ENCODE assay signal across 9 cellular contexts in the genomic region with DNA sequence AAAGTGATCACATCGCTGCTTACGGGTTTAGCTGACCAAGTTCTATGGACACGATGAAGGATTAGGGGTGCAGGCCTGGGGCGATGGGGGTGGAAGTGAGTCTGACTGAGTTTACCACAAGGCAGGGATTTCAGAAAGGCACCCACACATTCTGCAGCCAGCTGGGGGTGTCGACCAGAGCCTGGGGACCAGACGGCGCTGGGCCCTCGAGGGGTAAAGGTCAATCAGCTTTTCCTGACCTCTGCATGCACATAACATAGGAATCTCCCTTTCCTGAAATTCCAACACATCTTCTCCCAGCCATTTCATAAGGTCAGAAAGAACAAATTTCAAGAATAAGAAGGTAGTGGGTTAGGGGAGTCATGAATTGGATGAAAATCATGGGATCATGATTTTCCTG.
"Had no signal": no experiment of that assay in that cellular context is flagged by ENCODE, and none has a peak within 500 bp of the region (broad histone marks: within the 10 kb centered on the region; RNA-seq: fewer than 3 reads in every experiment).

No MANE protein-coding gene starts in this region.

- H3K9ac ChIP-seq: GM23248 had no signal

- H3K4me1 Mint-ChIP-seq: GM23338 had no signal

- H3K9me3 ChIP-seq: HAP-1 had no signal

- H3K27ac Mint-ChIP-seq: GM23338, H9, HFFc6 had no signal

- H2AFZ ChIP-seq: GM23248, GM23338 had no signal

- H3K36me3 ChIP-seq: HAP-1 had no signal

- ATAC-seq: GM23338, HCT116 had no signal

- DNase-seq: GM23248, GOT3, H7, H9, HCEC 1CT, HFFc6 had no signal

- H3K9me3 Mint-ChIP-seq: GM23338 had no signal

- H3K4me3 Mint-ChIP-seq: GM23338, H9, HFFc6 had no signal

- H3K4me2 ChIP-seq: GM23338 had no signal

- H3K4me1 ChIP-seq: HAP-1 had no signal

- H3K27ac ChIP-seq: GM23248 had no signal

- H3K4me3 ChIP-seq: GM23248, GM23338, HAP-1 had no signal
